17 cellular contexts compared by ENCODE assay signal in genomic region chr6:110322151-110323003, GRCh38. TPM values are rescaled to one million over a fixed set of nuclear protein-coding genes. Genes with fewer than 3 reads are reported as not detected.
DNase-seq lines count a peak whose midpoint lies in the region; TF ChIP-seq lines count a peak whose summit lies in the region.
"Had no signal": no experiment of that assay in that cellular context is flagged by ENCODE, and none has a peak within 500 bp of the region (broad histone marks: within the 10 kb centered on the region; RNA-seq: fewer than 3 reads in every experiment).

No MANE protein-coding gene starts in this region.

- TF ChIP-seq CTCF in glutamatergic neuron (IDR thresholded peaks at IDR 0.05; ENCODE audit: partially characterized antibody, unreplicated experiment) (no peak), ovary (IDR thresholded peaks at IDR 0.05) (no peak)

- H3K4me1 Mint-ChIP-seq in glutamatergic neuron (ENCODE audit: low read depth, unreplicated experiment): peaks cover 51% of the 10 kb centered on the region
- H3K4me1 Mint-ChIP-seq: activated CD4-positive, alpha-beta T cell treated with anti-CD3 and anti-CD28 coated beads for 36 hours had no signal

- peaks cover 10% of the 10 kb centered on the region for H3K9me3 Mint-ChIP-seq in glutamatergic neuron (ENCODE audit: unreplicated experiment)
- H3K9me3 Mint-ChIP-seq: activated T-cell treated with anti-CD3 and anti-CD28 coated beads, Interleukin-2, amount 50 U/mL, for 24 hours had no signal

- peak overlapping the region; percentile 55 for H3K4me3 Mint-ChIP-seq in glutamatergic neuron (ENCODE audit: unreplicated experiment)
- H3K4me3 Mint-ChIP-seq: activated CD4-positive, alpha-beta T cell treated with anti-CD3 and anti-CD28 coated beads for 36 hours; activated T-cell treated with anti-CD3 and anti-CD28 coated beads, Interleukin-2, amount 50 U/mL, for 24 hours had no signal

- peak overlapping the region; percentile 85 for H3K27ac Mint-ChIP-seq in glutamatergic neuron (ENCODE audit: unreplicated experiment)
- H3K27ac Mint-ChIP-seq: activated CD4-positive, alpha-beta T cell treated with anti-CD3 and anti-CD28 coated beads for 36 hours; activated T-cell treated with anti-CD3 and anti-CD28 coated beads, Interleukin-2, amount 50 U/mL, for 24 hours had no signal

- H3K4me1 ChIP-seq in ovary (ENCODE audit: insufficient read depth): peaks cover 14% of the 10 kb centered on the region
- H3K4me1 ChIP-seq: colonic mucosa had no signal

- TF ChIP-seq POLR2A in ovary (IDR thresholded peaks at IDR 0.05): no peak

- intact Hi-C loops in ovary (cut with DNase I): loop anchor here in 1 of 4 donors (5.0 kb wide), 1 partner anchor 35 kb away; the partner anchor contains the start of gene METTL24

- no peak overlapping the region for H3K4me3 ChIP-seq in ovary
- H3K4me3 ChIP-seq: colonic mucosa, esophagus squamous epithelium, spleen, thyroid gland had no signal

- no peaks in the 10 kb centered on the region for H3K36me3 Mint-ChIP-seq in glutamatergic neuron (ENCODE audit: unreplicated experiment)

- DNase-seq in DMS79 (lab: John Stamatoyannopoulos, UW) (peak; percentile 79), NOMO-1 treated with DMSO at 0.1 percent for 48 hours (lab: John Stamatoyannopoulos, UW; ENCODE audit: unreplicated experiment) (peak; percentile 51), glutamatergic neuron (no peak), retina (peak; percentile 28), middle frontal gyrus (ENCODE audit: extremely low spot score, low spot score) (no peak), NCI-H345 (lab: John Stamatoyannopoulos, UW) (no peak), ovary (no peak)
- DNase-seq in stimulated activated CD4-positive, alpha-beta T cell treated with anti-CD3 and anti-CD28 coated beads, Interleukin-2, amount 100 ng/mL, for 48 hours: no peak
- DNase-seq: activated CD4-positive, alpha-beta T cell treated with anti-CD3 and anti-CD28 coated beads for 36 hours; activated T-cell treated with anti-CD3 and anti-CD28 coated beads, Interleukin-2, amount 50 U/mL, for 24 hours; amniotic stem cell; colonic mucosa; esophagus squamous epithelium; IMR-90; NCI-H1694; spleen; thyroid gland had no signal

- H3K27ac ChIP-seq in ovary: no peak overlapping the region
- H3K27ac ChIP-seq: colonic mucosa, esophagus squamous epithelium, spleen, thyroid gland had no signal

- H3K36me3 ChIP-seq in ovary: no peaks in the 10 kb centered on the region
- H3K36me3 ChIP-seq: colonic mucosa, esophagus squamous epithelium, spleen, thyroid gland had no signal

- no peaks in the 10 kb centered on the region for H3K27me3 ChIP-seq in ovary
- H3K27me3 ChIP-seq: colonic mucosa, esophagus squamous epithelium, spleen, thyroid gland had no signal

- peaks cover 2% of the 10 kb centered on the region for H3K27me3 Mint-ChIP-seq in glutamatergic neuron (ENCODE audit: unreplicated experiment)
- H3K27me3 Mint-ChIP-seq: activated CD4-positive, alpha-beta T cell treated with anti-CD3 and anti-CD28 coated beads for 36 hours; activated T-cell treated with anti-CD3 and anti-CD28 coated beads, Interleukin-2, amount 50 U/mL, for 24 hours had no signal

- TF ChIP-seq EP300 in ovary (IDR thresholded peaks at IDR 0.05): no peak

- WGBS in ovary, 3 donors: 61 to 65% (median 64%) methylated on average over 6 of the region's 6 CpGs

- H3K9me3 ChIP-seq in ovary: no peaks in the 10 kb centered on the region
- H3K9me3 ChIP-seq: colonic mucosa, esophagus squamous epithelium, spleen, thyroid gland had no signal

RNA-seq across cellular contexts. Expression of gene METTL24, which starts 35.8 kb away (rescaled TPM):
- total RNA-seq in glutamatergic neuron (ENCODE audit: unreplicated experiment) (1.5 TPM), ovary (10 to 100 TPM in 2 of 7 donors, 1 to 10 TPM in 5; 5.7 to 13.5 (median 9.2) TPM)
- polyA plus RNA-seq in ovary: 1 to 10 TPM; 2.0 to 5.6 TPM
- total RNA-seq: activated CD4-positive, alpha-beta T cell treated with anti-CD3 and anti-CD28 coated beads for 36 hours; IMR-90 had no signal
- polyA plus RNA-seq: IMR-90, spleen had no signal

Comparison
In these comparisons a context has a peak if more than half of its experiments do, and no peak if none do; other contexts are left out.
1. DNase-seq: peak in DMS79 (single experiment), NOMO-1 treated with DMSO at 0.1 percent for 48 hours (single experiment) and retina (single experiment); none in glutamatergic neuron (single experiment), middle frontal gyrus (single experiment), stimulated activated CD4-positive, alpha-beta T cell treated with anti-CD3 and anti-CD28 coated beads, Interleukin-2, amount 100 ng/mL, for 48 hours (0 of 2), NCI-H345 (single experiment) and ovary (0 of 5).